In genomic region chr3:190564175-190564574, GRCh38 we compare ENCODE assay signal across 18 cellular contexts.
"Had no signal": no experiment of that assay in that cellular context is flagged by ENCODE, and none has a peak within 500 bp of the region (broad histone marks: within the 10 kb centered on the region; RNA-seq: fewer than 3 reads in every experiment).

No MANE protein-coding gene starts in this region.

- H3K27ac Mint-ChIP-seq: activated naive CD4-positive, alpha-beta T cell treated with anti-CD3 and anti-CD28 coated beads, Interleukin-2, amount 10 ng/mL, durations not matched to agents 7 days and 5 days; natural killer cell; progenitor cell of endocrine pancreas; T-helper 17 cell had no signal

- H3K9me3 ChIP-seq: tibial artery had no signal

- H3K36me3 Mint-ChIP-seq: brain, natural killer cell had no signal

- DNase-seq: activated CD4-positive, alpha-beta T cell treated with anti-CD3 and anti-CD28 coated beads, Interleukin-2, amount 50 U/mL, for 1 hour; activated effector memory CD4-positive, alpha-beta T cell treated with Interleukin-2 at 50 U/mL for 16 hours; activated naive CD4-positive, alpha-beta T cell treated with anti-CD3 and anti-CD28 coated beads, Interleukin-2, amount 10 ng/mL, durations not matched to agents 7 days and 5 days; anterior cingulate cortex; heart right ventricle; islet precursor cell; left cardiac atrium; midbrain; natural killer cell; retina; spleen; stimulated activated CD4-positive, alpha-beta T cell treated with anti-CD3 and anti-CD28 coated beads, Interleukin-4, amount 100 ng/mL, for 24 hours; stimulated activated naive CD8-positive, alpha-beta T cell treated with anti-CD3 and anti-CD28 coated beads, Interleukin-15, Interleukin-2, amounts not matched to agents 100 U/mL and 50 U/mL, for 24 hours; SW 1271; T-helper 17 cell; tibial artery had no signal

- H3K27me3 Mint-ChIP-seq: activated naive CD4-positive, alpha-beta T cell treated with anti-CD3 and anti-CD28 coated beads, Interleukin-2, amount 10 ng/mL, durations not matched to agents 7 days and 5 days; progenitor cell of endocrine pancreas; T-helper 17 cell had no signal

- ATAC-seq: heart right ventricle; left cardiac atrium; natural killer cell; stimulated activated naive CD8-positive, alpha-beta T cell treated with anti-CD3 and anti-CD28 coated beads, Interleukin-15, Interleukin-2, amounts not matched to agents 100 U/mL and 50 U/mL, for 24 hours; T-helper 17 cell had no signal

- H3K4me3 ChIP-seq: heart right ventricle, spleen, tibial artery had no signal

- H3K27ac ChIP-seq: heart right ventricle, spleen, tibial artery had no signal

- H3K36me3 ChIP-seq: heart right ventricle, tibial artery had no signal

- H3K9me3 Mint-ChIP-seq: activated naive CD4-positive, alpha-beta T cell treated with anti-CD3 and anti-CD28 coated beads, Interleukin-2, amount 10 ng/mL, durations not matched to agents 7 days and 5 days; natural killer cell had no signal

- H3K4me3 Mint-ChIP-seq: activated naive CD4-positive, alpha-beta T cell treated with anti-CD3 and anti-CD28 coated beads, Interleukin-2, amount 10 ng/mL, durations not matched to agents 7 days and 5 days; brain; natural killer cell; T-helper 17 cell had no signal

- H3K27me3 ChIP-seq: heart right ventricle, spleen, tibial artery had no signal
